9 cellular contexts compared by ENCODE assay signal in the genomic region with DNA sequence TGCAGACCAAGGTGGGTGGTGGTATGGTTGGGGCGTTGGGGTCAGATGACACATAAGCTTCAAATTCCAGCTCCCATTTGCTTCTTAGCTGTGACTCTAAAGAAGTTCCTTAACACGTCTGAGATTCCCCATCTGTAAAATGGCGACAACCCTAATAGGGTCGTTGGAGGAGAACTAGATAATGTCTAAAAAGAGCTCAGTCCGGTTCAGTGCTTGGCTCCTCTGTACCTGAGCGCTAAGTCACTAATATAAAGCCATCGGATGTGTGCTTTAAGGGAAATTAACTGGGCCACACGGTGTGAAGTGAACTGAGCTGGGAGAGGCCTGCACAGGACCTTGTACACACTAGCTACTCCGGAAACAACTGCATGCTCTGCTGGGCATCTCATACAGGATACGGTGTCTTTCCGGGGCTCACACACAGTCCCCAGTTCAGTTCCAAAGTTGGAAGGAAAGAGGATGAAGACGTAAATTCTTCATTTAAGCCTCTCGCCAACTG. TPM values are rescaled to one million over a fixed set of nuclear protein-coding genes. Genes with fewer than 3 reads are reported as not detected.
A peak's percentile ranks its signal among the peaks of the same experiment; 100 is the strongest.
DNase-seq lines count a peak whose midpoint lies in the region; ATAC-seq, FAIRE-seq and TF ChIP-seq lines count a peak whose summit lies in the region.
"Had no signal": no experiment of that assay in that cellular context is flagged by ENCODE, and none has a peak within 500 bp of the region (broad histone marks: within the 10 kb centered on the region; RNA-seq: fewer than 3 reads in every experiment).

No MANE protein-coding gene starts in this region.

- no peak overlapping the region; the same call in 1 of the 2 replicates for H3K27ac ChIP-seq in SJCRH30
- H3K27ac ChIP-seq in spleen, result peak overlapping the region; percentile 85 to 98 (median 94)

- peak overlapping the region; percentile 96 for H3K4me3 Mint-ChIP-seq in glutamatergic neuron (ENCODE audit: unreplicated experiment)

- no peak for FAIRE-seq in GM12891 (lab: Jason Lieb, UNC)

- intact Hi-C loops in spleen (cut with DNase I; ENCODE audit: low total_unique reads), result loop anchor here (5.0 kb wide), 1 partner anchor 34 kb away; no protein-coding TSS in a partner anchor

- peaks cover 10% of the 10 kb centered on the region for H3K27me3 Mint-ChIP-seq in glutamatergic neuron (ENCODE audit: unreplicated experiment)

- H3K4me3 ChIP-seq in SJCRH30, result peak overlapping the region; percentile 79
- H3K4me3 ChIP-seq in spleen, result peak overlapping the region; percentile 66 to 95 (median 84)

- TF ChIP-seq CTCF in glutamatergic neuron (IDR thresholded peaks at IDR 0.05; ENCODE audit: partially characterized antibody, unreplicated experiment) (no peak), spleen (IDR thresholded peaks at IDR 0.05 in 8 of 11, conservative IDR thresholded peaks at IDR 0.05 in 3 of 11) (no peak)

- peaks cover 8% of the 10 kb centered on the region for H3K9me3 Mint-ChIP-seq in glutamatergic neuron (ENCODE audit: unreplicated experiment)

- H3K27me3 ChIP-seq in SJCRH30 (no peaks in the 10 kb centered on the region), spleen (replicated peaks in 1 of 7) (no peaks in the 10 kb centered on the region)

- peak overlapping the region; percentile 91 for H3K27ac Mint-ChIP-seq in glutamatergic neuron (ENCODE audit: unreplicated experiment)

- WGBS in spleen, 5 donors, result 69 to 83% (median 74%) methylated on average over 12 to 13 of the region's 13 CpGs

- peaks cover 7% of the 10 kb centered on the region for H3K4me1 Mint-ChIP-seq in glutamatergic neuron (ENCODE audit: low read depth, unreplicated experiment)

- H3K36me3 ChIP-seq in SJCRH30 (peaks cover 6% of the 10 kb centered on the region), spleen (peaks cover 0 to 32% (median 15%) of the 10 kb centered on the region in 6 donors)

- peaks cover 8% of the 10 kb centered on the region; the same call in 1 of the 2 replicates for H3K4me1 ChIP-seq in SJCRH30
- H3K4me1 ChIP-seq in spleen, result peaks cover 10 to 49% (median 35%) of the 10 kb centered on the region in 6 donors

- TF ChIP-seq POLR2A in spleen (IDR thresholded peaks at IDR 0.05) (no peak), GM12891 (IDR thresholded peaks at IDR 0.05; ENCODE audit: low read depth, low read length) (no peak)

- no peaks in the 10 kb centered on the region for H3K9me3 ChIP-seq in SJCRH30 (replicated peaks)
- no peaks in the 10 kb centered on the region for H3K9me3 ChIP-seq in spleen

- peaks cover 9% of the 10 kb centered on the region for H3K36me3 Mint-ChIP-seq in glutamatergic neuron (ENCODE audit: unreplicated experiment)

- DNase-seq in SJCRH30 (no peak), glutamatergic neuron (no peak), spleen (no peak), foreskin melanocyte (no peak), GM12891 (ENCODE audit: insufficient read length, low spot score) (no peak), AG08396 (ENCODE audit: low spot score) (no peak)

- ATAC-seq in GM18517 (IDR thresholded peaks at IDR 0.05; ENCODE audit: unreplicated experiment) (peak; percentile 21), HG02840 (IDR thresholded peaks at IDR 0.05; ENCODE audit: low FRiP score, unreplicated experiment) (peak; percentile 6)

TF ChIP-seq in GM12891, 5 proteins besides CTCF, POLR2A, EP300 and RAD21:
- TF ChIP-seq SPI1 (IDR thresholded peaks at IDR 0.05; ENCODE audit: low read depth, low read length), result no peak
- no peak for TF ChIP-seq POU2F2 (IDR thresholded peaks at IDR 0.05; ENCODE audit: low read depth, low read length)
- no peak for TF ChIP-seq TAF1 (IDR thresholded peaks at IDR 0.05; ENCODE audit: low read depth, low read length)
- TF ChIP-seq POLR2AphosphoS5 (IDR thresholded peaks at IDR 0.05; ENCODE audit: low read depth, low read length), result no peak
- TF ChIP-seq PAX5 (IDR thresholded peaks at IDR 0.05; ENCODE audit: insufficient read depth, low read length, severe bottlenecking), result no peak
TF ChIP-seq in GM12891: peak in this region for 0.

RNA-seq across cellular contexts. Expression of gene ZFYVE27, which starts 0.5 kb away (rescaled TPM):
- total RNA-seq in SJCRH30 (2014; rRNA removed; shearing (Covaris generic)), result 20.7 and 27.1 TPM in 2 replicates
- total RNA-seq in glutamatergic neuron (ENCODE audit: unreplicated experiment) (48.5 TPM), spleen (10 to 100 TPM; 29.2 to 42.2 (median 34.1) TPM)
- polyA plus RNA-seq in spleen, result 10 to 100 TPM; 16.8 to 24.7 (median 17.5) TPM
- 14.6 TPM for polyA plus RNA-seq in GM12891 (2012; ENCODE audit: low read depth, missing spikeins)

RNA-seq across cellular contexts. Expression of gene MARVELD1, which starts 22.9 kb away (rescaled TPM):
- 29.8 and 30.4 TPM in 2 replicates for total RNA-seq in SJCRH30 (2014; rRNA removed; shearing (Covaris generic))
- total RNA-seq in glutamatergic neuron (ENCODE audit: unreplicated experiment), result 12.2 TPM
- total RNA-seq in spleen, result 10 to 100 TPM; 11.0 to 24.6 (median 17.2) TPM
- polyA plus RNA-seq in spleen, result 1 to 10 TPM; 3.7 to 7.8 (median 6.4) TPM
- polyA plus RNA-seq in GM12891 (2012; ENCODE audit: low read depth, missing spikeins), result 1.5 TPM

RNA-seq across cellular contexts. Expression of gene SFRP5, which starts 35.3 kb away (rescaled TPM):
- not detected in 2 replicates for total RNA-seq in SJCRH30 (2014; rRNA removed; shearing (Covaris generic))
- not detected for total RNA-seq in glutamatergic neuron (ENCODE audit: unreplicated experiment)
- total RNA-seq in spleen, result not detected
- polyA plus RNA-seq in spleen, result 1 to 10 TPM in 1 of 3 donors, under 1 TPM in 1, not detected in 1; 0.09 to 3.6 TPM
- polyA plus RNA-seq in GM12891 (2012; ENCODE audit: low read depth, missing spikeins), result not detected
- total RNA-seq: RPMI7951 had no signal

RNA-seq across cellular contexts. Expression of gene AVPI1, which starts 49.4 kb away (rescaled TPM):
- total RNA-seq in SJCRH30 (2014; rRNA removed; shearing (Covaris generic)), result 11.2 and 14.4 TPM in 2 replicates
- total RNA-seq in glutamatergic neuron (ENCODE audit: unreplicated experiment), result 4.5 TPM
- total RNA-seq in spleen, result 10 to 100 TPM in 6 of 7 donors, 1 to 10 TPM in 1; 4.8 to 35.8 (median 16.0) TPM
- 10 to 100 TPM in 1 of 3 donors, 1 to 10 TPM in 2; 4.0 to 12.2 (median 6.2) TPM for polyA plus RNA-seq in spleen
- polyA plus RNA-seq in GM12891 (2012; ENCODE audit: low read depth, missing spikeins), result 0.77 TPM
